Comparison of ENCODE assay signal across 1 cellular context in genomic region chr14:23403908-23404307, GRCh38.
A peak's percentile ranks its signal among the peaks of the same experiment; 100 is the strongest.
TF ChIP-seq lines count a peak whose summit lies in the region.

No MANE protein-coding gene starts in this region.

TF ChIP-seq in K562, 482 proteins besides CTCF, POLR2A, EP300 and RAD21:
- TF ChIP-seq POU5F1 (IDR thresholded peaks at IDR 0.05; ENCODE audit: borderline replicate concordance, low read depth, low read length, partially characterized antibody), result no peak
- peak; percentile 68 for TF ChIP-seq PRDM10 (IDR thresholded peaks at IDR 0.05; ENCODE audit: partially characterized antibody)
TF ChIP-seq in K562: peak in this region for 1.
